In the genomic region with DNA sequence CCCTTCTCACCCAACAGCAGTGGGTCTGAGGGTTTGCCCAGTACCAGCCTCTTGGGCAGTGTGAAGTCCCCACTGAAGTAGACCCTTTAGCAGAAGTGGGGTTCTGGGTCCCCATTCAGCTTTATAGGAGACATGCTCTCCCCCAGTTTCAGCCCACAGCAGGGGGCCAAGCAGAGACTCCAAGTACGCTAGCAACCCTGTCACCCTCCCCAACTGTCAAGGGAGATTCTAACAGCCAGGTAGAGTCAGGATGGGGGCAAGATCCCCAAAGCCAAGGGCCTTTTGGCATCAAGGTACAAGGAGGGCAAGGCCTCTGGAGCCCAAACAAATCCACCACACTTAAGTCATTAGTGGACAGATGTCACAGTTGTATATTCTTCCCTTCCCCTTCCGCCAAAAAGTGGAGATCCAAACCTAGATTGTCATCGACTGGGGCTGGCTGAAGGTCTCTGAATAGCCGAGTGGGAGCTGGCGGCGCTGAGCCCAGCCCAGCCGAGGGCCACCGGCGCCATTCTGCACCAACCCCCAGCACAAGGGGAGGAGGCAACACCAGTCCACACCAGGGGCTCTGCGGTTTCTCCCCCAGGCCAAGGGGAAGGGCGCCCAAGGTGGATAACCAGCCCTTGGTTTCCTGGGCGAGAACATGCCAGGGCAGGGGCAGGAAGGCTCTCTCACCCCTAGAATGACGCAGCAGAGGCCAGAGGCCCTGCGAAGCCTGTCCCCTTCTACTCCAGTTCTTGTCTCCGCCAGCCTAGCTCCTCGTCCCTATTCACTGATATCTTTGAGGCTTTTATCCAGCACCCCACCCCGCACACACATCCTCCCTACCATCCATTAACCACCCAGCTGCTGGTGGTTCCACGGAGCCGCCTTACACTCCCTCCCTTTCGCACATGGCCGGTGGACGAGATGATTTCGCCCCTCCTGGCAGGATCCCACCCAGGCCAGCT, we compare ENCODE assay signal across 9 cellular contexts. TPM values are rescaled to one million over a fixed set of nuclear protein-coding genes. Genes with fewer than 3 reads are reported as not detected.
DNase-seq lines count a peak whose midpoint lies in the region; ATAC-seq and TF ChIP-seq lines count a peak whose summit lies in the region.
"Had no signal": no experiment of that assay in that cellular context is flagged by ENCODE, and none has a peak within 500 bp of the region (broad histone marks: within the 10 kb centered on the region; RNA-seq: fewer than 3 reads in every experiment).

No MANE protein-coding gene starts in this region.

- no peaks in the 10 kb centered on the region for H3K9me3 Mint-ChIP-seq in stimulated activated naive CD8-positive, alpha-beta T cell treated with anti-CD3 and anti-CD28 coated beads, Interleukin-15, Interleukin-2, amounts not matched to agents 100 ng/mL and 50 ng/mL, for 24 hours
- H3K9me3 Mint-ChIP-seq in stimulated activated naive CD8-positive, alpha-beta T cell treated with anti-CD3 and anti-CD28 coated beads, Interleukin-15, amount 100 ng/mL, for 72 hours, result no peaks in the 10 kb centered on the region
- no peaks in the 10 kb centered on the region for H3K9me3 Mint-ChIP-seq in naive B cell

- H3K4me3 Mint-ChIP-seq in stimulated activated naive CD8-positive, alpha-beta T cell treated with anti-CD3 and anti-CD28 coated beads, Interleukin-15, Interleukin-2, amounts not matched to agents 100 ng/mL and 50 ng/mL, for 24 hours, result peak overlapping the region; percentile 53
- H3K4me3 Mint-ChIP-seq in stimulated activated naive CD8-positive, alpha-beta T cell treated with anti-CD3 and anti-CD28 coated beads, Interleukin-15, amount 100 ng/mL, for 72 hours, result peak overlapping the region in 1 of 2 donors; percentile 44
- peak overlapping the region; percentile 63 to 88 (median 81) for H3K4me3 Mint-ChIP-seq in naive B cell

- H3K36me3 ChIP-seq in esophagus (ENCODE audit: control insufficient read depth in 2 of 2, insufficient read depth in 2 of 2, low read length in 1 of 2) (no peaks in the 10 kb centered on the region), vagina (no peaks in the 10 kb centered on the region)

- H3K27ac ChIP-seq in esophagus (ENCODE audit: low read depth in 2 of 2, low read length in 1 of 2) (peak overlapping the region; percentile 71 to 74), vagina (peak overlapping the region; percentile 74)

- no peaks in the 10 kb centered on the region for H3K9me3 ChIP-seq in esophagus (ENCODE audit: control insufficient read depth in 2 of 2, insufficient read depth in 1 of 2, low read depth in 1 of 2, low read length in 1 of 2)
- no peaks in the 10 kb centered on the region for H3K9me3 ChIP-seq in vagina

- H3K4me1 ChIP-seq in esophagus (ENCODE audit: control insufficient read depth in 2 of 2, insufficient read depth in 2 of 2, low read length in 1 of 2) (peaks cover 0 to 2% of the 10 kb centered on the region in 2 donors), vagina (peaks cover 14% of the 10 kb centered on the region)

- peaks cover 44% of the 10 kb centered on the region for H3K27me3 Mint-ChIP-seq in stimulated activated naive CD8-positive, alpha-beta T cell treated with anti-CD3 and anti-CD28 coated beads, Interleukin-15, Interleukin-2, amounts not matched to agents 100 ng/mL and 50 ng/mL, for 24 hours
- peaks cover 52% of the 10 kb centered on the region for H3K27me3 Mint-ChIP-seq in stimulated activated naive CD8-positive, alpha-beta T cell treated with anti-CD3 and anti-CD28 coated beads, Interleukin-15, amount 100 ng/mL, for 72 hours
- H3K27me3 Mint-ChIP-seq in naive B cell, result peaks cover 33 to 42% (median 34%) of the 10 kb centered on the region in 3 donors

- TF ChIP-seq POLR2A in vagina (IDR thresholded peaks at IDR 0.05), result no peak

- TF ChIP-seq CTCF in vagina (IDR thresholded peaks at IDR 0.05), result no peak

- H3K4me3 ChIP-seq in esophagus (ENCODE audit: low read depth in 1 of 2, low read length in 2 of 2) (peak overlapping the region; percentile 49 to 75), vagina (peak overlapping the region; percentile 61 to 89)

- no peaks in the 10 kb centered on the region for H3K27me3 ChIP-seq in esophagus (ENCODE audit: control insufficient read depth in 1 of 2, insufficient read depth in 2 of 2, low read length in 2 of 2)
- no peaks in the 10 kb centered on the region for H3K27me3 ChIP-seq in vagina

- ATAC-seq in stimulated activated naive CD8-positive, alpha-beta T cell treated with anti-CD3 and anti-CD28 coated beads, Interleukin-15, amount 100 ng/mL, for 72 hours, result no peak
- no peak for ATAC-seq in naive B cell (ENCODE audit: low read depth in 2 of 2)
- no peak for ATAC-seq in HG02885 (IDR thresholded peaks at IDR 0.05; ENCODE audit: poor library complexity, unreplicated experiment)

- 69 to 75% methylated on average over 23 of the region's 23 CpGs for WGBS in esophagus, 2 donors

- no peaks in the 10 kb centered on the region for H3K4me1 Mint-ChIP-seq in stimulated activated naive CD8-positive, alpha-beta T cell treated with anti-CD3 and anti-CD28 coated beads, Interleukin-15, Interleukin-2, amounts not matched to agents 100 ng/mL and 50 ng/mL, for 24 hours (ENCODE audit: low read depth)
- H3K4me1 Mint-ChIP-seq in stimulated activated naive CD8-positive, alpha-beta T cell treated with anti-CD3 and anti-CD28 coated beads, Interleukin-15, amount 100 ng/mL, for 72 hours, result peaks cover 10% of the 10 kb centered on the region
- H3K4me1 Mint-ChIP-seq in naive B cell, result peaks cover 5 to 14% (median 9%) of the 10 kb centered on the region in 3 donors

- no peaks in the 10 kb centered on the region for H3K36me3 Mint-ChIP-seq in stimulated activated naive CD8-positive, alpha-beta T cell treated with anti-CD3 and anti-CD28 coated beads, Interleukin-15, Interleukin-2, amounts not matched to agents 100 ng/mL and 50 ng/mL, for 24 hours (ENCODE audit: low read depth)
- no peaks in the 10 kb centered on the region for H3K36me3 Mint-ChIP-seq in naive B cell

- intact Hi-C loops in vagina (cut with DNase I), result no loop called here

- DNase-seq in stimulated activated naive CD8-positive, alpha-beta T cell treated with anti-CD3 and anti-CD28 coated beads, Interleukin-15, amount 100 ng/mL, for 72 hours, result no peak
- no peak for DNase-seq in naive B cell
- DNase-seq in vagina (ENCODE audit: extremely low spot score in 2 of 2), result no peak
- DNase-seq in foreskin melanocyte, result no peak
- no peak for DNase-seq in SK-N-DZ (ENCODE audit: low spot score)

- H3K27ac Mint-ChIP-seq in stimulated activated naive CD8-positive, alpha-beta T cell treated with anti-CD3 and anti-CD28 coated beads, Interleukin-15, Interleukin-2, amounts not matched to agents 100 ng/mL and 50 ng/mL, for 24 hours, result no peak overlapping the region
- H3K27ac Mint-ChIP-seq in stimulated activated naive CD8-positive, alpha-beta T cell treated with anti-CD3 and anti-CD28 coated beads, Interleukin-15, amount 100 ng/mL, for 72 hours, result no peak overlapping the region
- peak overlapping the region in 3 of 6 donors; percentile 62 to 92 (median 65) for H3K27ac Mint-ChIP-seq in naive B cell

RNA-seq across cellular contexts. Expression of a gene that starts 1.5 kb away (rescaled TPM):
- polyA plus RNA-seq in esophagus (1 to 10 TPM; 5.2 to 7.9 TPM), naive B cell (ENCODE audit: low read depth in 6 of 6) (under 1 TPM in 4 of 6 donors, not detected in 2; 0.29 to 0.64 (median 0.30) TPM)
- 3.7 TPM for total RNA-seq in vagina
- 0.06 and 0.46 TPM in 2 replicates for polyA plus RNA-seq in SK-N-DZ (2014; cell fraction: cytosol; rRNA removed)
- polyA plus RNA-seq in SK-N-DZ (2014; cell fraction: nucleus; rRNA removed), result 0.13 and 0.46 TPM in 2 replicates
- polyA plus RNA-seq: keratinocyte had no signal

RNA-seq across cellular contexts. Expression of a gene that starts 51.6 kb away (rescaled TPM):
- 1 to 10 TPM; 5.0 to 9.2 TPM for polyA plus RNA-seq in esophagus
- polyA plus RNA-seq in naive B cell (ENCODE audit: low read depth in 6 of 6), result under 1 TPM in 3 of 6 donors, not detected in 3; 0.24 to 0.62 (median 0.45) TPM
- total RNA-seq in vagina, result 6.6 TPM
- polyA plus RNA-seq in SK-N-DZ (2014; cell fraction: cytosol; rRNA removed), result 62.6 and 88.5 TPM in 2 replicates
- 274 and 284 TPM in 2 replicates for polyA plus RNA-seq in SK-N-DZ (2014; cell fraction: nucleus; rRNA removed)
